8 cellular contexts compared by ENCODE assay signal in genomic region chr11:77994434-77995362, GRCh38. TPM values are rescaled to one million over a fixed set of nuclear protein-coding genes. Genes with fewer than 3 reads are reported as not detected.
DNase-seq lines count a peak whose midpoint lies in the region; ATAC-seq, FAIRE-seq and TF ChIP-seq lines count a peak whose summit lies in the region.

TSS of gene INTS4 (minus strand) at chr11:77994668. CDS start at chr11:77994643, 25 bp downstream.

- peak within 1 kb of the TSS; percentile 81 for H3K9ac ChIP-seq in OCI-LY3 (ENCODE audit: low read length)

- no peak for TF ChIP-seq CTCF in D721Med (IDR thresholded peaks at IDR 0.05; ENCODE audit: insufficient read depth, missing control alignments)
- TF ChIP-seq CTCF in OCI-LY3 (IDR thresholded peaks at IDR 0.05; ENCODE audit: low read depth, low read length) = peak; percentile 8; the same call in 1 of the 2 replicates

- DNase-seq in D721Med (ENCODE audit: insufficient read length, low spot score) (peak; percentile 61), HuH-7 (ENCODE audit: low spot score) (peak; percentile 78)
- peak; percentile 96 for DNase-seq in activated CD8-positive, alpha-beta memory T cell treated with anti-CD3 and anti-CD28 coated beads, Interleukin-2, amount 50 U/mL, for 48 hours
- peak; percentile 95 to 98 for DNase-seq in stimulated activated CD8-positive, alpha-beta memory T cell treated with anti-CD3 and anti-CD28 coated beads, Interleukin-15, amount 100 ng/mL, for 4 hours (ENCODE audit: low read depth in 2 of 2)

- H3K9me3 ChIP-seq in OCI-LY3 (ENCODE audit: insufficient read depth, low read length) = no peaks in the 10 kb centered on the region
- H3K9me3 ChIP-seq in mesodermal cell (ENCODE audit: control insufficient read depth, low read length) = no peaks in the 10 kb centered on the region

- H3K27ac ChIP-seq in OCI-LY3 (ENCODE audit: low read length) (peak within 1 kb of the TSS; percentile 78), mesodermal cell (ENCODE audit: low read depth, low read length, severe bottlenecking) (peak within 1 kb of the TSS; percentile 90)

- no peaks in the 10 kb centered on the region for H4K20me1 ChIP-seq in OCI-LY3 (ENCODE audit: insufficient read depth, low read length)

- H3K4me3 ChIP-seq in OCI-LY3 (ENCODE audit: low read length) = peak within 1 kb of the TSS; percentile 79
- H3K4me3 ChIP-seq in mesodermal cell (ENCODE audit: extremely low read depth, insufficient read depth, low read length, poor library complexity, severe bottlenecking) = peak within 1 kb of the TSS; percentile 83

- H3K4me1 ChIP-seq in OCI-LY3 (ENCODE audit: low read length) (peaks cover 26% of the 10 kb centered on the region), mesodermal cell (ENCODE audit: control insufficient read depth, insufficient read depth, low read length, poor library complexity, severe bottlenecking) (no peaks in the 10 kb centered on the region)

- H3K79me2 ChIP-seq in OCI-LY3 (ENCODE audit: low read length) = peaks cover 16% of the 10 kb centered on the region

- FAIRE-seq in D721Med (lab: Jason Lieb, UNC) (no peak), endometrium (lab: Jason Lieb, UNC) (peak; percentile 93)

- peak; percentile 98 for ATAC-seq in GM21515 (IDR thresholded peaks at IDR 0.05; ENCODE audit: unreplicated experiment)

- peak within 1 kb of the TSS; percentile 80 for H2AFZ ChIP-seq in OCI-LY3 (ENCODE audit: low read depth, low read length)

- H3K36me3 ChIP-seq in OCI-LY3 (replicated peaks; ENCODE audit: low read depth, low read length) (peaks cover 3% of the 10 kb centered on the region), mesodermal cell (ENCODE audit: control insufficient read depth, insufficient read depth, low read length) (peaks cover 25% of the 10 kb centered on the region)

- H3K4me2 ChIP-seq in OCI-LY3 (ENCODE audit: low read length) = peak within 1 kb of the TSS; percentile 86

- H3K27me3 ChIP-seq in OCI-LY3 (ENCODE audit: low read depth, low read length) = no peaks in the 10 kb centered on the region

- 1 to 2% methylated on average over 29 to 33 of the region's 47 CpGs for WGBS in mesodermal cell (ENCODE audit: insufficient coverage in 2 of 2), 2 experiments

RNA-seq across cellular contexts. Expression of gene INTS4, which starts in this region (rescaled TPM):
- 37.2 TPM for polyA plus RNA-seq in mesodermal cell (2013, experiment 1 of 2)
- polyA plus RNA-seq in mesodermal cell (2013, experiment 2 of 2) = 35.6 TPM

Comparison
In these comparisons a context has a peak if more than half of its experiments do, and no peak if none do; other contexts are left out.
1. Peak in every context shown above with its lines: DNase-seq, ATAC-seq, H3K4me3 ChIP-seq and H3K27ac ChIP-seq.